In genomic region chr15:64155802-64156651, GRCh38 we compare ENCODE assay signal across 21 cellular contexts. TPM values are rescaled to one million over a fixed set of nuclear protein-coding genes. Genes with fewer than 3 reads are reported as not detected.
A peak's percentile ranks its signal among the peaks of the same experiment; 100 is the strongest.
DNase-seq lines count a peak whose midpoint lies in the region; ATAC-seq, FAIRE-seq and TF ChIP-seq lines count a peak whose summit lies in the region.
"Had no signal": no experiment of that assay in that cellular context is flagged by ENCODE, and none has a peak within 500 bp of the region (broad histone marks: within the 10 kb centered on the region; RNA-seq: fewer than 3 reads in every experiment).

No MANE protein-coding gene starts in this region.

- H4K20me1 ChIP-seq in astrocyte (ENCODE audit: insufficient read depth, low read length): peaks cover 80% of the 10 kb centered on the region

- no peak overlapping the region for H3K9ac ChIP-seq in astrocyte (ENCODE audit: low read length)

- peaks cover 26% of the 10 kb centered on the region for H3K4me1 Mint-ChIP-seq in MCF 10A (ENCODE audit: insufficient read depth, unreplicated experiment)
- peaks cover 25% of the 10 kb centered on the region for H3K4me1 Mint-ChIP-seq in astrocyte (ENCODE audit: low read depth, unreplicated experiment)
- peaks cover 54% of the 10 kb centered on the region for H3K4me1 Mint-ChIP-seq in stimulated activated effector memory CD8-positive, alpha-beta T cell treated with anti-CD3 and anti-CD28 coated beads, Interleukin-12 subunit alpha, Interleukin-12 subunit beta, amount 100 ng/mL, for 72 hours

- peaks cover 33% of the 10 kb centered on the region for H3K79me2 ChIP-seq in astrocyte (ENCODE audit: insufficient read depth, low read length)

- H3K4me3 Mint-ChIP-seq in MCF 10A (ENCODE audit: unreplicated experiment) (no peak overlapping the region), astrocyte (ENCODE audit: unreplicated experiment) (no peak overlapping the region)
- no peak overlapping the region for H3K4me3 Mint-ChIP-seq in stimulated activated effector memory CD8-positive, alpha-beta T cell treated with anti-CD3 and anti-CD28 coated beads, Interleukin-12 subunit alpha, Interleukin-12 subunit beta, amount 100 ng/mL, for 72 hours

- CTCF ChIA-PET in MCF 10A (lab: Yijun Ruan, JAX): interaction anchor here (0.6 to 1.2 kb wide), 3 partner anchors 63 to 1268 kb away, joined by 3 read pairs; no protein-coding TSS in a partner anchor

- POLR2A ChIA-PET in MCF 10A (lab: Yijun Ruan, JAX): no interaction called here

- DNase-seq in MCF 10A (ENCODE audit: unreplicated experiment) (no peak), breast epithelium (ENCODE audit: low spot score in 2 of 2) (no peak), astrocyte (ENCODE audit: low read depth) (no peak), putamen (ENCODE audit: low spot score) (no peak), DMS114 treated with DMSO at 0.1 percent for 48 hours (lab: John Stamatoyannopoulos, UW; ENCODE audit: unreplicated experiment) (no peak)
- no peak for DNase-seq in stimulated activated effector memory CD8-positive, alpha-beta T cell treated with anti-CD3 and anti-CD28 coated beads, Interleukin-12 subunit alpha, Interleukin-12 subunit beta, amount 100 ng/mL, for 72 hours (ENCODE audit: low spot score in 2 of 2)
- DNase-seq: activated CD4-positive, CD25-positive, alpha-beta regulatory T cell; activated effector memory CD4-positive, alpha-beta T cell treated with Interleukin-2 at 50 U/mL for 16 hours; amygdala; EL; foreskin fibroblast; HCEC 1CT; KBM-7; left colon; NCI-H2029 treated with DMSO at 0.1 percent for 48 hours; SHP77 treated with DMSO at 0.1 percent for 48 hours; T-helper 2 cell had no signal

- H3K4me3 ChIP-seq in breast epithelium (no peak overlapping the region), astrocyte (ENCODE audit: insufficient read depth, low read depth, low read length) (no peak overlapping the region)
- H3K4me3 ChIP-seq: thyroid gland had no signal

- H3K36me3 ChIP-seq in breast epithelium: peaks cover 16% of the 10 kb centered on the region
- H3K36me3 ChIP-seq in astrocyte (ENCODE audit: insufficient read depth, low read length): peaks cover 53% of the 10 kb centered on the region

- H3K4me1 ChIP-seq in breast epithelium (peaks cover 5 to 9% of the 10 kb centered on the region in 2 donors), astrocyte (ENCODE audit: insufficient read depth, low read length) (peaks cover 15% of the 10 kb centered on the region)

- H3K27ac Mint-ChIP-seq in MCF 10A (ENCODE audit: low read depth, unreplicated experiment): no peak overlapping the region
- peak overlapping the region; percentile 62 for H3K27ac Mint-ChIP-seq in astrocyte (ENCODE audit: unreplicated experiment)
- peak overlapping the region; percentile 27 for H3K27ac Mint-ChIP-seq in stimulated activated effector memory CD8-positive, alpha-beta T cell treated with anti-CD3 and anti-CD28 coated beads, Interleukin-12 subunit alpha, Interleukin-12 subunit beta, amount 100 ng/mL, for 72 hours

- H2AFZ ChIP-seq in astrocyte (ENCODE audit: low read depth, low read length): no peak overlapping the region

- H3K27me3 Mint-ChIP-seq in MCF 10A (ENCODE audit: insufficient read depth, unreplicated experiment) (no peaks in the 10 kb centered on the region), astrocyte (ENCODE audit: low read depth, unreplicated experiment) (peaks cover 4% of the 10 kb centered on the region)

- no peak for FAIRE-seq in astrocyte (lab: Jason Lieb, UNC)
- FAIRE-seq: endometrium had no signal

- H3K27me3 ChIP-seq in breast epithelium: peaks cover 0 to 4% of the 10 kb centered on the region in 2 donors
- peaks cover 8% of the 10 kb centered on the region for H3K27me3 ChIP-seq in astrocyte (ENCODE audit: insufficient read depth, low read length)
- H3K27me3 ChIP-seq: thyroid gland had no signal

- H3K36me3 Mint-ChIP-seq in MCF 10A (ENCODE audit: insufficient read depth, unreplicated experiment): peaks cover 65% of the 10 kb centered on the region
- H3K36me3 Mint-ChIP-seq in astrocyte (ENCODE audit: low read depth, unreplicated experiment): peaks cover 23% of the 10 kb centered on the region
- H3K36me3 Mint-ChIP-seq in stimulated activated effector memory CD8-positive, alpha-beta T cell treated with anti-CD3 and anti-CD28 coated beads, Interleukin-12 subunit alpha, Interleukin-12 subunit beta, amount 100 ng/mL, for 72 hours: peaks cover 83% of the 10 kb centered on the region

- H3K27ac ChIP-seq in breast epithelium: peak overlapping the region in 1 of 2 donors; percentile 1
- no peak overlapping the region for H3K27ac ChIP-seq in astrocyte (ENCODE audit: low read depth, low read length)
- H3K27ac ChIP-seq: thyroid gland had no signal

- no peak for TF ChIP-seq POLR2A in breast epithelium (IDR thresholded peaks at IDR 0.05)
- peak; percentile 28 for TF ChIP-seq POLR2A in GM19193 (IDR thresholded peaks at IDR 0.05; ENCODE audit: extremely low read depth, insufficient read depth, insufficient read length)

- no peak for ATAC-seq in stimulated activated effector memory CD8-positive, alpha-beta T cell treated with anti-CD3 and anti-CD28 coated beads, Interleukin-12 subunit alpha, Interleukin-12 subunit beta, amount 100 ng/mL, for 72 hours
- ATAC-seq in HG02938 (IDR thresholded peaks at IDR 0.05; ENCODE audit: unreplicated experiment): no peak
- ATAC-seq: left colon had no signal

- TF ChIP-seq CTCF in MCF 10A (IDR thresholded peaks at IDR 0.05; ENCODE audit: unreplicated experiment): no peak
- TF ChIP-seq CTCF in breast epithelium (IDR thresholded peaks at IDR 0.05): no peak
- no peak for TF ChIP-seq CTCF in astrocyte (IDR thresholded peaks at IDR 0.05; ENCODE audit: insufficient read depth, low read depth, low read length)

- TSS peak; percentile 70 for BruUV-seq in MCF 10A (replicated peaks; lab: Mats Ljungman, UMichigan)

- no peak overlapping the region for H3K4me2 ChIP-seq in astrocyte (ENCODE audit: low read length)

- H3K9me3 Mint-ChIP-seq in MCF 10A (ENCODE audit: unreplicated experiment): no peaks in the 10 kb centered on the region
- no peaks in the 10 kb centered on the region for H3K9me3 Mint-ChIP-seq in astrocyte (ENCODE audit: unreplicated experiment)
- H3K9me3 Mint-ChIP-seq in stimulated activated effector memory CD8-positive, alpha-beta T cell treated with anti-CD3 and anti-CD28 coated beads, Interleukin-12 subunit alpha, Interleukin-12 subunit beta, amount 100 ng/mL, for 72 hours: no peaks in the 10 kb centered on the region

- intact Hi-C loops in MCF 10A (cut with micrococcal nuclease): no loop called here
- intact Hi-C loops in breast epithelium (cut with DNase I; ENCODE audit: low total_unique reads): no loop called here

- H3K9me3 ChIP-seq in breast epithelium: no peaks in the 10 kb centered on the region
- no peaks in the 10 kb centered on the region for H3K9me3 ChIP-seq in astrocyte (ENCODE audit: insufficient read depth, low read depth, low read length)
- H3K9me3 ChIP-seq: thyroid gland had no signal

RNA-seq across cellular contexts. Expression of gene SNX22, which starts 4.5 kb away (rescaled TPM):
- total RNA-seq in MCF 10A (2022) (0.16 and 0.25 TPM in 2 replicates), breast epithelium (1 to 10 TPM in 1 of 3 donors, under 1 TPM in 2; 0.48 to 1.5 (median 0.98) TPM), astrocyte (0.19 and 0.27 TPM in 2 replicates)

RNA-seq across cellular contexts. Expression of gene PPIB, which starts 6.8 kb away (rescaled TPM):
- total RNA-seq in MCF 10A (2022) (874 and 1,247 TPM in 2 replicates), breast epithelium (100 to 1,000 TPM; 239 to 331 (median 312) TPM), astrocyte (804 and 921 TPM in 2 replicates)
